In genomic region chr16:1768061-1768766, GRCh38 we compare ENCODE assay signal across 27 cellular contexts. TPM values are rescaled to one million over a fixed set of nuclear protein-coding genes. Genes with fewer than 3 reads are reported as not detected.
DNase-seq lines count a peak whose midpoint lies in the region; ATAC-seq and TF ChIP-seq lines count a peak whose summit lies in the region.
"Had no signal": no experiment of that assay in that cellular context is flagged by ENCODE, and none has a peak within 500 bp of the region (broad histone marks: within the 10 kb centered on the region; RNA-seq: fewer than 3 reads in every experiment).

No MANE protein-coding gene starts in this region.

- CTCF ChIA-PET in MCF 10A (lab: Yijun Ruan, JAX) (interaction anchor here (0.9 kb wide), 1 partner anchor 13 kb away, joined by 3 read pairs; no protein-coding TSS in a partner anchor), mammary epithelial cell (lab: Charles Lee; ENCODE audit: low non-redundant PET) (interaction anchor here (0.6 kb wide), 1 partner anchor 62 kb away, joined by 3 read pairs; the partner anchor contains the start of gene MAPK8IP3)

- WGBS in mammary epithelial cell (ENCODE audit: low coverage, missing lambda C conversion rate), result 92% methylated on average over 14 of the region's 41 CpGs

- no peak for TF ChIP-seq CTCF in MCF 10A (IDR thresholded peaks at IDR 0.05; ENCODE audit: unreplicated experiment)
- TF ChIP-seq CTCF in mammary epithelial cell (conservative IDR thresholded peaks at IDR 0.05 in 1 of 2, IDR thresholded peaks at IDR 0.05 in 1 of 2; ENCODE audit: extremely low read depth in 1 of 2, insufficient read depth in 1 of 2, low read depth in 1 of 2, low read length in 2 of 2), result no peak
- TF ChIP-seq CTCF in type B pancreatic cell (conservative IDR thresholded peaks at IDR 0.05), result no peak
- no peak for TF ChIP-seq CTCF in CD14-positive monocyte (IDR thresholded peaks at IDR 0.05)

- H4K20me1 ChIP-seq in mammary epithelial cell (ENCODE audit: insufficient read depth, low read length), result no peaks in the 10 kb centered on the region

- H3K4me1 Mint-ChIP-seq in MCF 10A (ENCODE audit: insufficient read depth, unreplicated experiment) (peaks cover 7% of the 10 kb centered on the region), T-helper 17 cell (peaks cover 11% of the 10 kb centered on the region), type B pancreatic cell (ENCODE audit: unreplicated experiment) (no peaks in the 10 kb centered on the region), CD14-positive monocyte (peaks cover 17% of the 10 kb centered on the region)
- peaks cover 18 to 36% of the 10 kb centered on the region in 2 donors for H3K4me1 Mint-ChIP-seq in stimulated activated naive B cell treated with anti-CD40 and anti-IgM and Interleukin-4, amounts not matched to agents 10 μg/mL and 1 μg/mL and 100 μg/mL, for 72 hours

- no peaks in the 10 kb centered on the region for H3K9me3 Mint-ChIP-seq in MCF 10A (ENCODE audit: unreplicated experiment)
- H3K9me3 Mint-ChIP-seq in stimulated activated naive B cell treated with anti-CD40 and anti-IgM and Interleukin-4, amounts not matched to agents 10 μg/mL and 1 μg/mL and 100 μg/mL, for 72 hours, result no peaks in the 10 kb centered on the region
- H3K9me3 Mint-ChIP-seq in type B pancreatic cell, result no peaks in the 10 kb centered on the region
- H3K9me3 Mint-ChIP-seq in CD14-positive monocyte, result peaks cover 0 to 2% (median 0%) of the 10 kb centered on the region in 7 donors
- H3K9me3 Mint-ChIP-seq: activated T-cell treated with anti-CD3 and anti-CD28 coated beads, Interleukin-2, amount 50 U/mL, for 72 hours; natural killer cell treated with Interleukin-12 subunit alpha and Interleukin-12 subunit beta and Interleukin-15 and Interleukin-18, amount 100 ng/mL, for 72 hours; T-helper 1 cell treated with Interleukin-12 subunit alpha and Interleukin-12 subunit beta and Interleukin-4 antibody, amounts not matched to agents 30 μg/mL and 1 μg/mL, for 36 hours had no signal

- in situ Hi-C loops in mammary epithelial cell (cut with MboI; ENCODE audit: low sequenced_read_pairs in 2 of 2), result no loop called here

- H3K27me3 ChIP-seq in mammary epithelial cell (ENCODE audit: insufficient read depth, low read length), result no peaks in the 10 kb centered on the region
- H3K27me3 ChIP-seq: brain microvascular endothelial cell, dorsolateral prefrontal cortex, esophagus muscularis mucosa, MG63 had no signal

- peaks cover 2% of the 10 kb centered on the region for H3K36me3 ChIP-seq in mammary epithelial cell (ENCODE audit: insufficient read depth, low read length)

- no peak overlapping the region for H3K4me3 Mint-ChIP-seq in MCF 10A (ENCODE audit: unreplicated experiment)
- H3K4me3 Mint-ChIP-seq in T-helper 17 cell, result peak overlapping the region; percentile 28
- peak overlapping the region in 1 of 2 donors; percentile 8 for H3K4me3 Mint-ChIP-seq in stimulated activated naive B cell treated with anti-CD40 and anti-IgM and Interleukin-4, amounts not matched to agents 10 μg/mL and 1 μg/mL and 100 μg/mL, for 72 hours
- H3K4me3 Mint-ChIP-seq in type B pancreatic cell, result no peak overlapping the region
- no peak overlapping the region for H3K4me3 Mint-ChIP-seq in CD14-positive monocyte
- H3K4me3 Mint-ChIP-seq: activated CD8-positive, alpha-beta memory T cell treated with anti-CD3 and anti-CD28 coated beads, Interleukin-2, amount 10 ng/mL, durations not matched to agents 7 days and 5 days; activated T-cell treated with anti-CD3 and anti-CD28 coated beads, Interleukin-2, amount 50 U/mL, for 72 hours; natural killer cell treated with Interleukin-12 subunit alpha and Interleukin-12 subunit beta and Interleukin-15 and Interleukin-18, amount 100 ng/mL, for 72 hours; T-helper 1 cell treated with Interleukin-12 subunit alpha and Interleukin-12 subunit beta and Interleukin-4 antibody, amounts not matched to agents 30 μg/mL and 1 μg/mL, for 36 hours had no signal

- no peak overlapping the region for H3K9ac ChIP-seq in mammary epithelial cell (ENCODE audit: insufficient read depth, low read length)

- peaks cover 12% of the 10 kb centered on the region for H3K4me1 ChIP-seq in mammary epithelial cell (ENCODE audit: insufficient read depth, low read length)

- H3K4me3 ChIP-seq in mammary epithelial cell (replicated peaks in 1 of 3; ENCODE audit: insufficient read depth in 1 of 3, low read depth in 2 of 3, low read length in 3 of 3), result no peak overlapping the region
- H3K4me3 ChIP-seq: esophagus muscularis mucosa, MG63 had no signal

- DNase-seq in MCF 10A (ENCODE audit: unreplicated experiment) (no peak), mammary epithelial cell (no peak), T-helper 17 cell (no peak), type B pancreatic cell (ENCODE audit: extremely low spot score, unreplicated experiment) (no peak), CD14-positive monocyte (ENCODE audit: low spot score) (no peak)
- DNase-seq in stimulated activated naive B cell treated with anti-CD40 and anti-IgM and Interleukin-4, amounts not matched to agents 10 μg/mL and 1 μg/mL and 100 μg/mL, for 72 hours, result no peak
- DNase-seq: activated CD4-positive, alpha-beta T cell treated with anti-CD3 and anti-CD28 coated beads, Interleukin-2, amount 50 U/mL, for 4 hours; activated CD8-positive, alpha-beta memory T cell treated with anti-CD3 and anti-CD28 coated beads, Interleukin-2, amount 10 ng/mL, durations not matched to agents 7 days and 5 days; activated naive CD4-positive, alpha-beta T cell; activated T-cell treated with anti-CD3 and anti-CD28 coated beads, Interleukin-2, amount 50 U/mL, for 72 hours; brain microvascular endothelial cell; dorsolateral prefrontal cortex; foreskin fibroblast; H7; KG1; MG63; NCI-H1105; NCI-H1930; NCI-H524; PC-3; Right ventricle myocardium superior; stimulated activated naive CD4-positive, alpha-beta T cell had no signal

- BruUV-seq in MCF 10A (replicated peaks; lab: Mats Ljungman, UMichigan) (TSS peak; percentile 9), mammary epithelial cell (replicated peaks; lab: Mats Ljungman, UMichigan) (no TSS peak)

- POLR2A ChIA-PET in MCF 10A (lab: Yijun Ruan, JAX), result interaction anchor here (0.6 to 7.7 kb wide), 4 partner anchors 13 to 348 kb away, joined by 3 to 137 read pairs (median 30); partner anchors contain the start of genes MAPK8IP3, NUBP2, SPSB3 and UQCC4

- no peaks in the 10 kb centered on the region for H3K27me3 Mint-ChIP-seq in MCF 10A (ENCODE audit: insufficient read depth, unreplicated experiment)
- H3K27me3 Mint-ChIP-seq in T-helper 17 cell, result no peaks in the 10 kb centered on the region
- H3K27me3 Mint-ChIP-seq in stimulated activated naive B cell treated with anti-CD40 and anti-IgM and Interleukin-4, amounts not matched to agents 10 μg/mL and 1 μg/mL and 100 μg/mL, for 72 hours, result no peaks in the 10 kb centered on the region
- H3K27me3 Mint-ChIP-seq in type B pancreatic cell, result no peaks in the 10 kb centered on the region
- peaks cover 0 to 1% (median 0%) of the 10 kb centered on the region in 3 donors for H3K27me3 Mint-ChIP-seq in CD14-positive monocyte (ENCODE audit: low read depth in 3 of 3)
- H3K27me3 Mint-ChIP-seq: activated CD8-positive, alpha-beta memory T cell treated with anti-CD3 and anti-CD28 coated beads, Interleukin-2, amount 10 ng/mL, durations not matched to agents 7 days and 5 days; natural killer cell treated with Interleukin-12 subunit alpha and Interleukin-12 subunit beta and Interleukin-15 and Interleukin-18, amount 100 ng/mL, for 72 hours had no signal

- intact Hi-C loops in MCF 10A (cut with micrococcal nuclease), result no loop called here
- intact Hi-C loops in mammary epithelial cell (cut with micrococcal nuclease), result no loop called here
- intact Hi-C loops in CD14-positive monocyte (cut with micrococcal nuclease), result no loop called here

- H3K27ac Mint-ChIP-seq in MCF 10A (ENCODE audit: low read depth, unreplicated experiment) (no peak overlapping the region), T-helper 17 cell (peak overlapping the region; percentile 62), type B pancreatic cell (no peak overlapping the region), CD14-positive monocyte (no peak overlapping the region)
- peak overlapping the region; percentile 84 for H3K27ac Mint-ChIP-seq in stimulated activated naive B cell treated with anti-CD40 and anti-IgM and Interleukin-4, amounts not matched to agents 10 μg/mL and 1 μg/mL and 100 μg/mL, for 72 hours
- H3K27ac Mint-ChIP-seq: activated CD8-positive, alpha-beta memory T cell treated with anti-CD3 and anti-CD28 coated beads, Interleukin-2, amount 10 ng/mL, durations not matched to agents 7 days and 5 days; activated T-cell treated with anti-CD3 and anti-CD28 coated beads, Interleukin-2, amount 50 U/mL, for 72 hours; natural killer cell treated with Interleukin-12 subunit alpha and Interleukin-12 subunit beta and Interleukin-15 and Interleukin-18, amount 100 ng/mL, for 72 hours; T-helper 1 cell treated with Interleukin-12 subunit alpha and Interleukin-12 subunit beta and Interleukin-4 antibody, amounts not matched to agents 30 μg/mL and 1 μg/mL, for 36 hours had no signal

- no peak overlapping the region for H3K27ac ChIP-seq in mammary epithelial cell (ENCODE audit: insufficient read depth, low read depth, low read length)
- H3K27ac ChIP-seq: brain microvascular endothelial cell had no signal

- ATAC-seq in T-helper 17 cell, result no peak
- ATAC-seq in stimulated activated naive B cell treated with anti-CD40 and anti-IgM and Interleukin-4, amounts not matched to agents 10 μg/mL and 1 μg/mL and 100 μg/mL, for 72 hours (replicated peaks), result no peak
- ATAC-seq: activated CD4-positive, CD25-positive, alpha-beta regulatory T cell treated with anti-CD3 and anti-CD28 coated beads, Interleukin-2, amount 50 U/mL, for 24 hours; activated CD8-positive, alpha-beta memory T cell treated with anti-CD3 and anti-CD28 coated beads, Interleukin-2, amount 10 ng/mL, durations not matched to agents 7 days and 5 days; activated T-cell treated with anti-CD3 and anti-CD28 coated beads, Interleukin-2, amount 50 U/mL, for 72 hours; natural killer cell treated with Interleukin-12 subunit alpha and Interleukin-12 subunit beta and Interleukin-15 and Interleukin-18, amount 100 ng/mL, for 72 hours; PC-3; SK-N-SH treated with all-trans-retinoic acid at 6 μM for 48 hours had no signal

- dilution Hi-C loops in mammary epithelial cell (cut with HindIII; ENCODE audit: low sequenced_read_pairs), result no loop called here

- H3K9me3 ChIP-seq in mammary epithelial cell (replicated peaks; ENCODE audit: insufficient read depth, low read length) (no peaks in the 10 kb centered on the region), T-helper 17 cell (ENCODE audit: control insufficient read depth, low read length, poor library complexity, severe bottlenecking) (no peaks in the 10 kb centered on the region)
- H3K9me3 ChIP-seq: esophagus muscularis mucosa, MG63 had no signal

- no peak overlapping the region for H3K4me2 ChIP-seq in mammary epithelial cell (ENCODE audit: insufficient read depth, low read depth, low read length)

- H2AFZ ChIP-seq in mammary epithelial cell (ENCODE audit: low read depth, low read length), result no peak overlapping the region

- peaks cover 77% of the 10 kb centered on the region for H3K36me3 Mint-ChIP-seq in MCF 10A (ENCODE audit: insufficient read depth, unreplicated experiment)
- H3K36me3 Mint-ChIP-seq in T-helper 17 cell (ENCODE audit: low read depth), result no peaks in the 10 kb centered on the region
- H3K36me3 Mint-ChIP-seq in stimulated activated naive B cell treated with anti-CD40 and anti-IgM and Interleukin-4, amounts not matched to agents 10 μg/mL and 1 μg/mL and 100 μg/mL, for 72 hours, result peaks cover 38 to 44% of the 10 kb centered on the region in 2 donors
- peaks cover 4% of the 10 kb centered on the region for H3K36me3 Mint-ChIP-seq in type B pancreatic cell
- H3K36me3 Mint-ChIP-seq in CD14-positive monocyte, result peaks cover 29 to 50% of the 10 kb centered on the region in 2 donors

- peaks cover 19% of the 10 kb centered on the region for H3K79me2 ChIP-seq in mammary epithelial cell (ENCODE audit: insufficient read depth, low read length)

RNA-seq across cellular contexts. Expression of gene NME3, which starts 3.1 kb away (rescaled TPM):
- 44.0 and 44.8 TPM in 2 replicates for total RNA-seq in MCF 10A (2022)
- total RNA-seq in mammary epithelial cell, result 10 to 100 TPM; 23.4 to 26.2 TPM
- polyA plus RNA-seq in mammary epithelial cell, result 18.8 TPM
- polyA minus RNA-seq in mammary epithelial cell, result 1.4 TPM
- total RNA-seq in T-helper 17 cell, result 10 to 100 TPM; 54.0 to 61.9 TPM
- total RNA-seq in type B pancreatic cell (ENCODE audit: low replicate concordance), result 54.0 and 55.9 TPM in 2 replicates
- polyA plus RNA-seq in CD14-positive monocyte, result 10 to 100 TPM; 57.7 to 80.2 TPM

RNA-seq across cellular contexts. Expression of gene EME2, which starts 4.4 kb away (rescaled TPM):
- total RNA-seq in MCF 10A (2022) (20.6 TPM in 2 replicates), mammary epithelial cell (10 to 100 TPM; 17.2 to 29.0 TPM), T-helper 17 cell (10 to 100 TPM; 30.6 to 30.8 TPM), type B pancreatic cell (ENCODE audit: low replicate concordance) (26.9 and 35.9 TPM in 2 replicates)
- polyA plus RNA-seq in mammary epithelial cell (7.0 TPM), CD14-positive monocyte (under 1 TPM; 0.26 to 0.48 TPM)
- 2.3 TPM for polyA minus RNA-seq in mammary epithelial cell

RNA-seq across cellular contexts. Expression of gene MRPS34, which starts 4.7 kb away (rescaled TPM):
- total RNA-seq in MCF 10A (2022) (82.2 and 102 TPM in 2 replicates), mammary epithelial cell (10 to 100 TPM; 34.7 to 99.4 TPM), T-helper 17 cell (10 to 100 TPM; 45.1 to 57.5 TPM), type B pancreatic cell (ENCODE audit: low replicate concordance) (95.5 and 97.9 TPM in 2 replicates)
- polyA plus RNA-seq in mammary epithelial cell (90.3 TPM), CD14-positive monocyte (100 to 1,000 TPM; 109 to 137 TPM)
- 59.3 TPM for polyA minus RNA-seq in mammary epithelial cell

RNA-seq across cellular contexts. Expression of gene SPSB3, which starts 14.2 kb away (rescaled TPM):
- 21.6 and 22.2 TPM in 2 replicates for total RNA-seq in MCF 10A (2022)
- 10 to 100 TPM; 20.9 to 43.0 TPM for total RNA-seq in mammary epithelial cell
- 23.2 TPM for polyA plus RNA-seq in mammary epithelial cell
- 2.4 TPM for polyA minus RNA-seq in mammary epithelial cell
- total RNA-seq in T-helper 17 cell, result 100 to 1,000 TPM in 1 of 2 donors, 10 to 100 TPM in 1; 92.2 to 101 TPM
- total RNA-seq in type B pancreatic cell (ENCODE audit: low replicate concordance), result 51.2 and 71.3 TPM in 2 replicates
- 10 to 100 TPM; 36.8 to 40.2 TPM for polyA plus RNA-seq in CD14-positive monocyte

RNA-seq across cellular contexts. Expression of gene NUBP2, which starts 14.5 kb away (rescaled TPM):
- total RNA-seq in MCF 10A (2022) (71.3 and 73.9 TPM in 2 replicates), mammary epithelial cell (10 to 100 TPM; 64.3 to 67.0 TPM), T-helper 17 cell (10 to 100 TPM; 41.7 to 44.9 TPM), type B pancreatic cell (ENCODE audit: low replicate concordance) (54.5 and 66.6 TPM in 2 replicates)
- polyA plus RNA-seq in mammary epithelial cell (56.6 TPM), CD14-positive monocyte (10 to 100 TPM; 57.9 to 69.5 TPM)
- polyA minus RNA-seq in mammary epithelial cell, result 5.5 TPM

Comparison
In these comparisons a context has a peak if more than half of its experiments do, and no peak if none do; other contexts are left out.
1. H3K27ac Mint-ChIP-seq: peak in T-helper 17 cell (single experiment) and stimulated activated naive B cell treated with anti-CD40 and anti-IgM and Interleukin-4, amounts not matched to agents 10 μg/mL and 1 μg/mL and 100 μg/mL, for 72 hours (single experiment); none in MCF 10A (single experiment), type B pancreatic cell (single experiment) and CD14-positive monocyte (0 of 7).